Comparison of ENCODE assay signal across 12 cellular contexts in the genomic region with DNA sequence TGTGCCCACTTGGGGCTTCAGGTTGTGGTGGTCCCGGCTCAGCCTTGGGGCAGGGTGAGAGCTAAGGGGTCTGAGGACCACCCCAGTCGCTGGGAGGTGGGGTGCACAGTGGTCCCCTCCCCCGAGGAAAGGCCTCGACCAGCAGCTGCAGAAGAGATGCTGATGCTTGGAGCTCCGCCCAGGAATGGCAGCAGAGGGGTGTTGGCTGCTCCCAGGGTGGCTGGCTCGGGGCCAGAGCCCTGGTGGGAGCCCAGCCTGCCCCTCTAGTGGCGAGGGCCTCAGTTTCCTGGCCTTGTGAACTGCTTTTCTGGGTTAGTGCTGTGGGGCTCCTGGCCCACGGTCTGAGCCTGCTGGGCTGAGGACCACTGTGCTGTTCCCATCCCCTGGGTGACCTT. TPM values are rescaled to one million over a fixed set of nuclear protein-coding genes. Genes with fewer than 3 reads are reported as not detected.
A peak's percentile ranks its signal among the peaks of the same experiment; 100 is the strongest.
DNase-seq lines count a peak whose midpoint lies in the region; ATAC-seq, FAIRE-seq and TF ChIP-seq lines count a peak whose summit lies in the region.
"Had no signal": no experiment of that assay in that cellular context is flagged by ENCODE, and none has a peak within 500 bp of the region (broad histone marks: within the 10 kb centered on the region; RNA-seq: fewer than 3 reads in every experiment).

No MANE protein-coding gene starts in this region.

- no peak overlapping the region for H3K18ac ChIP-seq in mesendoderm (ENCODE audit: low read length)

- H3K9me2 ChIP-seq in GM23248 (ENCODE audit: insufficient read depth) = no peaks in the 10 kb centered on the region

- POLR2A ChIA-PET in K562 (lab: Yijun Ruan, JAX) = interaction anchor here (1.6 to 3.2 kb wide), 2 partner anchors 9 to 14 kb away, joined by 9 to 44 read pairs; no protein-coding TSS in a partner anchor

- in situ Hi-C loops in K562 (cut with MboI) (no loop called here), ACHN (cut with HindIII; ENCODE audit: low pct_ligation_motif_present, low pct_unique_long_range_greater_than_20kb, low sequenced_read_pairs) (no loop called here), GM23248 (cut with MboI) (no loop called here)

- WGBS in K562 (ENCODE audit: insufficient coverage, low coverage, missing lambda C conversion rate) = 59% methylated on average over 5 of the region's 8 CpGs
- no CpG with 5 or more reads among the region's 8 CpGs for WGBS in mesendoderm (ENCODE audit: extremely low coverage, insufficient coverage, low lambda C conversion rate)
- WGBS in GM23248 (ENCODE audit: low coverage in 1 of 2, low lambda C conversion rate in 2 of 2, missing lambda C conversion rate in 2 of 2), 2 experiments = 58 to 65% methylated on average over 7 to 8 of the region's 8 CpGs

- H2BK15ac ChIP-seq in mesendoderm (replicated peaks; ENCODE audit: low read depth) = no peak overlapping the region

- no peak for ATAC-seq in K562
- ATAC-seq in GM21360 (IDR thresholded peaks at IDR 0.05; ENCODE audit: unreplicated experiment) = no peak

- TF ChIP-seq POLR2A in K562 (conservative IDR thresholded peaks at IDR 0.05) = no peak

- peaks cover 4% of the 10 kb centered on the region; the same call in 1 of the 3 replicates for H3K36me3 ChIP-seq in K562 (ENCODE audit: control insufficient read depth, insufficient read depth, low read length)
- H3K36me3 ChIP-seq in mesendoderm (ENCODE audit: control insufficient read depth, insufficient read depth, low read length) = no peaks in the 10 kb centered on the region
- no peaks in the 10 kb centered on the region for H3K36me3 ChIP-seq in GM23248 (ENCODE audit: low read depth)

- H3K23ac ChIP-seq in mesendoderm (ENCODE audit: low read length) = no peak overlapping the region

- H3K4me3 ChIP-seq in Jurkat, Clone E6-1 (ENCODE audit: low read length) = peak overlapping the region; percentile 68
- H3K4me3 ChIP-seq in K562 = peak overlapping the region; percentile 63
- H3K4me3 ChIP-seq in mesendoderm (ENCODE audit: low read length) = no peak overlapping the region
- no peak overlapping the region for H3K4me3 ChIP-seq in GM23248

- no peak overlapping the region for H2AFZ ChIP-seq in K562 (ENCODE audit: low read depth, low read length)
- H2AFZ ChIP-seq in GM23248 = no peak overlapping the region

- no peak overlapping the region for H3K4ac ChIP-seq in mesendoderm (ENCODE audit: low read depth, low read length)

- peak overlapping the region; percentile 65 for H3K27ac ChIP-seq in 22Rv1
- H3K27ac ChIP-seq in K562 (ENCODE audit: extremely low read depth, low read depth, low read length) = no peak overlapping the region
- no peak overlapping the region for H3K27ac ChIP-seq in mesendoderm (ENCODE audit: low read depth, low read length)
- no peak overlapping the region for H3K27ac ChIP-seq in GM23248

- H3K9ac ChIP-seq in K562 (ENCODE audit: insufficient read depth in 1 of 2, low read depth in 2 of 2, low read length in 2 of 2) (peak overlapping the region in 1 of 2 experiments; percentile 94; a peak in 2 of 4 replicates), mesendoderm (ENCODE audit: low read length) (peak overlapping the region; percentile 83), GM23248 (no peak overlapping the region)

- TF ChIP-seq CTCF in 22Rv1 (IDR thresholded peaks at IDR 0.05) = no peak
- TF ChIP-seq CTCF in K562 (IDR thresholded peaks at IDR 0.05 in 2 of 3, conservative IDR thresholded peaks at IDR 0.05 in 1 of 3; ENCODE audit: insufficient read depth in 2 of 3, low read depth in 1 of 3, low read length in 3 of 3) = no peak

- intact Hi-C loops in K562 (cut with micrococcal nuclease) = no loop called here

- H3K79me2 ChIP-seq in K562 (ENCODE audit: control insufficient read depth, insufficient read depth, low read length) (peaks cover 12% of the 10 kb centered on the region), mesendoderm (ENCODE audit: control insufficient read depth, insufficient read depth, low read length) (peaks cover 4% of the 10 kb centered on the region), GM23248 (ENCODE audit: insufficient read depth) (no peaks in the 10 kb centered on the region)

- FAIRE-seq in K562 (lab: Jason Lieb, UNC) = no peak

- H3K9me3 ChIP-seq in K562 (replicated peaks; ENCODE audit: control insufficient read depth, insufficient read depth, low read depth, low read length) (no peaks in the 10 kb centered on the region), GM23248 (ENCODE audit: low read depth) (no peaks in the 10 kb centered on the region)

- 0 out of 2 replicates have a peak, but pooled peaks cover 14% of the 10 kb centered on the region for H3F3A ChIP-seq in GM23248 (ENCODE audit: insufficient read depth)

- H4K20me1 ChIP-seq in K562 (replicated peaks; ENCODE audit: control insufficient read depth, insufficient read depth, low read length) = no peaks in the 10 kb centered on the region
- H4K20me1 ChIP-seq in GM23248 (ENCODE audit: insufficient read depth) = no peaks in the 10 kb centered on the region

- no peak overlapping the region for H4K5ac ChIP-seq in mesendoderm (ENCODE audit: low read length)

- no peak for TF ChIP-seq EP300 in K562 (IDR thresholded peaks at IDR 0.05; ENCODE audit: low read length)

- H2AK5ac ChIP-seq in mesendoderm (ENCODE audit: low read length) = no peak overlapping the region

- H2BK5ac ChIP-seq in mesendoderm (ENCODE audit: low read length) = no peak overlapping the region

- H3K56ac ChIP-seq in mesendoderm (ENCODE audit: low read length) = peak overlapping the region; percentile 86

- H3K4me2 ChIP-seq in K562 (ENCODE audit: insufficient read depth, low read length) (peak overlapping the region; percentile 48), mesendoderm (ENCODE audit: low read length) (peak overlapping the region; percentile 78), GM23248 (ENCODE audit: unreplicated experiment) (no peak overlapping the region)

- H2BK120ac ChIP-seq in mesendoderm (ENCODE audit: low read depth, low read length) = no peak overlapping the region

- H3K9me1 ChIP-seq in K562 (ENCODE audit: control insufficient read depth, insufficient read depth, low read length) = no peaks in the 10 kb centered on the region

- H3K4me1 ChIP-seq in K562 (replicated peaks in 1 of 2; ENCODE audit: control insufficient read depth in 2 of 2, insufficient read depth in 2 of 2, low read length in 2 of 2) (peaks cover 10 to 69% of the 10 kb centered on the region in 2 experiments; a peak in 4 of 5 replicates), mesendoderm (ENCODE audit: control insufficient read depth, low read depth, low read length) (peaks cover 4% of the 10 kb centered on the region), GM23248 (ENCODE audit: insufficient read depth) (peaks cover 7% of the 10 kb centered on the region; the same call in 1 of the 2 replicates)

- no TSS peak for BruUV-seq in K562 (replicated peaks; lab: Mats Ljungman, UMichigan)

- TF ChIP-seq RAD21 in K562 (CRISPR knock-in tag; conservative IDR thresholded peaks at IDR 0.05 in 1 of 2, IDR thresholded peaks at IDR 0.05 in 1 of 2) = no peak

- H3K79me1 ChIP-seq in mesendoderm (ENCODE audit: low read length) = peaks cover 5% of the 10 kb centered on the region

- no peak overlapping the region for H4K8ac ChIP-seq in mesendoderm (ENCODE audit: low read depth, low read length)

- CTCF ChIA-PET in K562 (lab: Yijun Ruan, JAX; ENCODE audit: low intra/inter-chr PET ratio) = no interaction called here

- no peak for DNase-seq in Jurkat, Clone E6-1 (ENCODE audit: low read depth, low spot score)
- DNase-seq in K562 (ENCODE audit: extremely low read depth in 1 of 4, low spot score in 3 of 4) = peak in 1 of 4 experiments; percentile 63
- DNase-seq in mesendoderm = no peak
- no peak for DNase-seq in ACHN
- no peak for DNase-seq in GF-D8 (lab: John Stamatoyannopoulos, UW)
- no peak for DNase-seq in GM23248
- DNase-seq: activated CD4-positive, alpha-beta memory T cell treated with anti-CD3 and anti-CD28 coated beads for 36 hours; effector CD4-positive, alpha-beta T cell; NCI-H510A had no signal

- H3K27me3 ChIP-seq in K562 (ENCODE audit: control insufficient read depth in 2 of 2, insufficient read depth in 2 of 2, low read length in 2 of 2) (no peaks in the 10 kb centered on the region), mesendoderm (ENCODE audit: insufficient read depth, low read length, poor library complexity) (no peaks in the 10 kb centered on the region), GM23248 (replicated peaks; ENCODE audit: insufficient read depth) (0 out of 2 replicates have a peak, but pooled peaks cover 5% of the 10 kb centered on the region)

RNA-seq across cellular contexts. Expression of a gene that starts 1.2 kb away (rescaled TPM):
- polyA plus RNA-seq in Jurkat, Clone E6-1 (2012; ENCODE audit: insufficient read depth, insufficient read length) = 31.4 TPM
- total RNA-seq in K562 (2011; cell fraction: chromatin; rRNA removed; ENCODE audit: low replicate concordance) = 11.8 and 45.1 TPM in 2 replicates
- 39.9 and 47.9 TPM in 2 replicates for total RNA-seq in K562 (2011; cell fraction: nucleolus; rRNA removed)
- total RNA-seq in K562 (2011; cell fraction: nucleoplasm; rRNA removed) = 25.8 and 26.4 TPM in 2 replicates
- total RNA-seq in K562 (2014; rRNA removed) = 22.3 and 25.2 TPM in 2 replicates
- total RNA-seq in K562 (2014; rRNA removed; fragmentation: Illumina TruSeq; extraction: Trizol) = 2.8 TPM in 2 replicates
- total RNA-seq in K562 (2015; rRNA removed; fragmentation: Illumina TruSeq; extraction: Trizol) = 5.9 and 7.4 TPM in 2 replicates
- 20.4 TPM in 2 replicates for total RNA-seq in K562 (2021)
- polyA plus RNA-seq in K562 (2011; rRNA removed) = 11.4 and 20.2 TPM in 2 replicates
- polyA plus RNA-seq in K562 (2011; cell fraction: cytosol; rRNA removed) = 26.7 and 64.0 TPM in 2 replicates
- 41.8 and 57.7 TPM in 2 replicates for polyA plus RNA-seq in K562 (2011; cell fraction: nucleus; rRNA removed)
- polyA plus RNA-seq in K562 (2012) = 9.0 and 14.4 TPM in 2 replicates
- 4.2 and 6.8 TPM in 2 replicates for polyA plus RNA-seq in K562 (2014; fragmentation: Illumina TruSeq; extraction: Trizol)
- polyA plus RNA-seq in K562 (2014; fragmentation: Nextera tagmentation; extraction: Ambion mirVana) = under 1 TPM; 0.08 to 0.21 TPM
- 20.5 and 21.2 TPM in 2 replicates for polyA plus RNA-seq in K562 (2014; rRNA removed)
- 3.7 and 4.5 TPM in 2 replicates for polyA minus RNA-seq in K562 (2011; rRNA and poly(A)+ RNA removed)
- 13.1 and 14.0 TPM in 2 replicates for polyA minus RNA-seq in K562 (2011; cell fraction: cytosol; rRNA and poly(A)+ RNA removed)
- 9.0 and 9.8 TPM in 2 replicates for polyA minus RNA-seq in K562 (2011; cell fraction: nucleus; rRNA and poly(A)+ RNA removed)
- 17.8 TPM for polyA plus RNA-seq in mesendoderm (2013, experiment 1 of 2)
- polyA plus RNA-seq in mesendoderm (2013, experiment 2 of 2) = 18.1 TPM
- not detected in 2 replicates for total RNA-seq in GM23248 (2014; rRNA removed; shearing (Covaris generic))
- polyA plus RNA-seq in GM23248 (2016; fragmentation: Nextera tagmentation; extraction: Ambion mirVana) = 0.15 TPM in 1 of 2 replicates, not detected in the other
- total RNA-seq: activated CD4-positive, alpha-beta memory T cell treated with anti-CD3 and anti-CD28 coated beads for 36 hours; myocyte had no signal

RNA-seq across cellular contexts. Expression of a gene that starts 26.3 kb away (rescaled TPM):
- polyA plus RNA-seq in Jurkat, Clone E6-1 (2012; ENCODE audit: insufficient read depth, insufficient read length) = 35.0 TPM
- total RNA-seq in K562 (2011; cell fraction: chromatin; rRNA removed; ENCODE audit: low replicate concordance) = 18.6 and 52.7 TPM in 2 replicates
- total RNA-seq in K562 (2011; cell fraction: nucleolus; rRNA removed) = 77.5 and 84.7 TPM in 2 replicates
- 39.6 and 45.3 TPM in 2 replicates for total RNA-seq in K562 (2011; cell fraction: nucleoplasm; rRNA removed)
- total RNA-seq in K562 (2014; rRNA removed) = 45.5 and 56.5 TPM in 2 replicates
- total RNA-seq in K562 (2014; rRNA removed; fragmentation: Illumina TruSeq; extraction: Trizol) = 7.2 and 8.5 TPM in 2 replicates
- 27.7 and 31.8 TPM in 2 replicates for total RNA-seq in K562 (2015; rRNA removed; fragmentation: Illumina TruSeq; extraction: Trizol)
- 52.6 and 54.5 TPM in 2 replicates for total RNA-seq in K562 (2021)
- 17.3 and 25.4 TPM in 2 replicates for polyA plus RNA-seq in K562 (2011; rRNA removed)
- 37.8 and 64.3 TPM in 2 replicates for polyA plus RNA-seq in K562 (2011; cell fraction: cytosol; rRNA removed)
- polyA plus RNA-seq in K562 (2011; cell fraction: nucleus; rRNA removed) = 26.1 and 33.3 TPM in 2 replicates
- polyA plus RNA-seq in K562 (2012) = 34.3 and 52.5 TPM in 2 replicates
- polyA plus RNA-seq in K562 (2014; fragmentation: Illumina TruSeq; extraction: Trizol) = 23.9 and 38.6 TPM in 2 replicates
- polyA plus RNA-seq in K562 (2014; fragmentation: Nextera tagmentation; extraction: Ambion mirVana) = under 1 TPM; 0.13 to 0.45 TPM
- polyA plus RNA-seq in K562 (2014; rRNA removed) = 47.1 and 51.9 TPM in 2 replicates
- 10.0 and 12.2 TPM in 2 replicates for polyA minus RNA-seq in K562 (2011; rRNA and poly(A)+ RNA removed)
- 19.5 and 23.0 TPM in 2 replicates for polyA minus RNA-seq in K562 (2011; cell fraction: cytosol; rRNA and poly(A)+ RNA removed)
- polyA minus RNA-seq in K562 (2011; cell fraction: nucleus; rRNA and poly(A)+ RNA removed) = 21.4 and 30.0 TPM in 2 replicates
- polyA plus RNA-seq in mesendoderm (2013, experiment 1 of 2) = 14.1 TPM
- polyA plus RNA-seq in mesendoderm (2013, experiment 2 of 2) = 14.3 TPM
- 50.8 and 58.3 TPM in 2 replicates for total RNA-seq in GM23248 (2014; rRNA removed; shearing (Covaris generic))
- 68.7 and 80.3 TPM in 2 replicates for polyA plus RNA-seq in GM23248 (2016; fragmentation: Nextera tagmentation; extraction: Ambion mirVana)

RNA-seq across cellular contexts. Expression of a gene that starts 29.2 kb away (rescaled TPM):
- polyA plus RNA-seq in Jurkat, Clone E6-1 (2012; ENCODE audit: insufficient read depth, insufficient read length) = 1.1 TPM
- 0.44 TPM in 1 of 2 replicates, not detected in the other for total RNA-seq in K562 (2011; cell fraction: chromatin; rRNA removed; ENCODE audit: low replicate concordance)
- total RNA-seq in K562 (2011; cell fraction: nucleolus; rRNA removed) = 0.17 and 0.26 TPM in 2 replicates
- 0.44 TPM in 1 of 2 replicates, not detected in the other for total RNA-seq in K562 (2011; cell fraction: nucleoplasm; rRNA removed)
- 0.12 TPM in 1 of 2 replicates, not detected in the other for total RNA-seq in K562 (2014; rRNA removed)
- not detected in 2 replicates for total RNA-seq in K562 (2014; rRNA removed; fragmentation: Illumina TruSeq; extraction: Trizol)
- 0.11 TPM in 1 of 2 replicates, not detected in the other for total RNA-seq in K562 (2015; rRNA removed; fragmentation: Illumina TruSeq; extraction: Trizol)
- total RNA-seq in K562 (2021) = 0.29 TPM in 1 of 2 replicates, not detected in the other
- 0.11 and 0.14 TPM in 2 replicates for polyA plus RNA-seq in K562 (2011; rRNA removed)
- polyA plus RNA-seq in K562 (2011; cell fraction: cytosol; rRNA removed) = 0.35 and 0.42 TPM in 2 replicates
- 0.10 and 1.1 TPM in 2 replicates for polyA plus RNA-seq in K562 (2011; cell fraction: nucleus; rRNA removed)
- polyA plus RNA-seq in K562 (2012) = 0.14 TPM in 1 of 2 replicates, not detected in the other
- polyA plus RNA-seq in K562 (2014; fragmentation: Illumina TruSeq; extraction: Trizol) = 0.11 and 0.21 TPM in 2 replicates
- polyA plus RNA-seq in K562 (2014; fragmentation: Nextera tagmentation; extraction: Ambion mirVana) = under 1 TPM in 1 of 2 experiments, not detected in 1; 0.10 TPM
- 0.16 TPM in 1 of 2 replicates, not detected in the other for polyA plus RNA-seq in K562 (2014; rRNA removed)
- polyA minus RNA-seq in K562 (2011; rRNA and poly(A)+ RNA removed) = 0.14 TPM in 1 of 2 replicates, not detected in the other
- polyA minus RNA-seq in K562 (2011; cell fraction: cytosol; rRNA and poly(A)+ RNA removed) = not detected in 2 replicates
- 0.40 TPM in 1 of 2 replicates, not detected in the other for polyA minus RNA-seq in K562 (2011; cell fraction: nucleus; rRNA and poly(A)+ RNA removed)
- 0.27 TPM for polyA plus RNA-seq in mesendoderm (2013, experiment 1 of 2)
- 0.59 TPM for polyA plus RNA-seq in mesendoderm (2013, experiment 2 of 2)
- not detected in 2 replicates for total RNA-seq in GM23248 (2014; rRNA removed; shearing (Covaris generic))
- not detected in 2 replicates for polyA plus RNA-seq in GM23248 (2016; fragmentation: Nextera tagmentation; extraction: Ambion mirVana)
- total RNA-seq: myocyte had no signal

RNA-seq across cellular contexts. Expression of a gene that starts 34.8 kb away (rescaled TPM):
- not detected for polyA plus RNA-seq in Jurkat, Clone E6-1 (2012; ENCODE audit: insufficient read depth, insufficient read length)
- 0.86 TPM in 1 of 2 replicates, not detected in the other for total RNA-seq in K562 (2011; cell fraction: chromatin; rRNA removed; ENCODE audit: low replicate concordance)
- 0.67 and 1.6 TPM in 2 replicates for total RNA-seq in K562 (2011; cell fraction: nucleolus; rRNA removed)
- 0.81 TPM in 1 of 2 replicates, not detected in the other for total RNA-seq in K562 (2011; cell fraction: nucleoplasm; rRNA removed)
- total RNA-seq in K562 (2014; rRNA removed) = 0.45 and 0.57 TPM in 2 replicates
- total RNA-seq in K562 (2014; rRNA removed; fragmentation: Illumina TruSeq; extraction: Trizol) = 0.33 TPM in 1 of 2 replicates, not detected in the other
- total RNA-seq in K562 (2015; rRNA removed; fragmentation: Illumina TruSeq; extraction: Trizol) = not detected in 2 replicates
- total RNA-seq in K562 (2021) = not detected in 2 replicates
- polyA plus RNA-seq in K562 (2011; rRNA removed) = 0.42 TPM in 1 of 2 replicates, not detected in the other
- 0.98 TPM in 1 of 2 replicates, not detected in the other for polyA plus RNA-seq in K562 (2011; cell fraction: cytosol; rRNA removed)
- 4.3 TPM in 1 of 2 replicates, not detected in the other for polyA plus RNA-seq in K562 (2011; cell fraction: nucleus; rRNA removed)
- polyA plus RNA-seq in K562 (2012) = 0.12 TPM in 1 of 2 replicates, not detected in the other
- polyA plus RNA-seq in K562 (2014; fragmentation: Illumina TruSeq; extraction: Trizol) = not detected in 2 replicates
- polyA plus RNA-seq in K562 (2014; fragmentation: Nextera tagmentation; extraction: Ambion mirVana) = under 1 TPM in 1 of 2 experiments, not detected in 1; 0.10 TPM
- polyA plus RNA-seq in K562 (2014; rRNA removed) = 2.2 TPM in 1 of 2 replicates, not detected in the other
- not detected in 2 replicates for polyA minus RNA-seq in K562 (2011; rRNA and poly(A)+ RNA removed)
- polyA minus RNA-seq in K562 (2011; cell fraction: cytosol; rRNA and poly(A)+ RNA removed) = not detected in 2 replicates
- not detected in 2 replicates for polyA minus RNA-seq in K562 (2011; cell fraction: nucleus; rRNA and poly(A)+ RNA removed)
- not detected for polyA plus RNA-seq in mesendoderm (2013, experiment 1 of 2)
- polyA plus RNA-seq in mesendoderm (2013, experiment 2 of 2) = not detected
- total RNA-seq in GM23248 (2014; rRNA removed; shearing (Covaris generic)) = not detected in 2 replicates
- not detected in 2 replicates for polyA plus RNA-seq in GM23248 (2016; fragmentation: Nextera tagmentation; extraction: Ambion mirVana)
- total RNA-seq: activated CD4-positive, alpha-beta memory T cell treated with anti-CD3 and anti-CD28 coated beads for 36 hours; myocyte had no signal

RNA-seq across cellular contexts. Expression of a gene that starts 44.5 kb away (rescaled TPM):
- not detected for polyA plus RNA-seq in Jurkat, Clone E6-1 (2012; ENCODE audit: insufficient read depth, insufficient read length)
- 0.14 TPM in 1 of 2 replicates, not detected in the other for total RNA-seq in K562 (2011; cell fraction: chromatin; rRNA removed; ENCODE audit: low replicate concordance)
- total RNA-seq in K562 (2011; cell fraction: nucleolus; rRNA removed) = not detected in 2 replicates
- not detected in 2 replicates for total RNA-seq in K562 (2011; cell fraction: nucleoplasm; rRNA removed)
- total RNA-seq in K562 (2014; rRNA removed) (not detected in 2 replicates), K562 (2014; rRNA removed; fragmentation: Illumina TruSeq; extraction: Trizol) (not detected in 2 replicates), K562 (2015; rRNA removed; fragmentation: Illumina TruSeq; extraction: Trizol) (not detected in 2 replicates), K562 (2021) (not detected in 2 replicates)
- polyA plus RNA-seq in K562 (2011; rRNA removed) (not detected in 2 replicates), K562 (2014; fragmentation: Illumina TruSeq; extraction: Trizol) (not detected in 2 replicates), K562 (2014; fragmentation: Nextera tagmentation; extraction: Ambion mirVana) (not detected), K562 (2014; rRNA removed) (not detected in 2 replicates), GM23248 (2016; fragmentation: Nextera tagmentation; extraction: Ambion mirVana) (not detected in 2 replicates)
- polyA plus RNA-seq in K562 (2011; cell fraction: cytosol; rRNA removed) = not detected in 2 replicates
- not detected in 2 replicates for polyA plus RNA-seq in K562 (2011; cell fraction: nucleus; rRNA removed)
- polyA plus RNA-seq in K562 (2012) = not detected in 2 replicates
- not detected in 2 replicates for polyA minus RNA-seq in K562 (2011; rRNA and poly(A)+ RNA removed)
- polyA minus RNA-seq in K562 (2011; cell fraction: cytosol; rRNA and poly(A)+ RNA removed) = not detected in 2 replicates
- not detected in 2 replicates for polyA minus RNA-seq in K562 (2011; cell fraction: nucleus; rRNA and poly(A)+ RNA removed)
- polyA plus RNA-seq in mesendoderm (2013, experiment 1 of 2) = not detected
- polyA plus RNA-seq in mesendoderm (2013, experiment 2 of 2) = not detected
- total RNA-seq in GM23248 (2014; rRNA removed; shearing (Covaris generic)) = not detected in 2 replicates
- total RNA-seq: activated CD4-positive, alpha-beta memory T cell treated with anti-CD3 and anti-CD28 coated beads for 36 hours had no signal

Comparison
In these comparisons a context has a peak if more than half of its experiments do, and no peak if none do; other contexts are left out.
1. H3K4me3 ChIP-seq: peak in Jurkat, Clone E6-1 (single experiment) and K562 (single experiment); none in mesendoderm (single experiment) and GM23248 (single experiment).